In the genomic region with DNA sequence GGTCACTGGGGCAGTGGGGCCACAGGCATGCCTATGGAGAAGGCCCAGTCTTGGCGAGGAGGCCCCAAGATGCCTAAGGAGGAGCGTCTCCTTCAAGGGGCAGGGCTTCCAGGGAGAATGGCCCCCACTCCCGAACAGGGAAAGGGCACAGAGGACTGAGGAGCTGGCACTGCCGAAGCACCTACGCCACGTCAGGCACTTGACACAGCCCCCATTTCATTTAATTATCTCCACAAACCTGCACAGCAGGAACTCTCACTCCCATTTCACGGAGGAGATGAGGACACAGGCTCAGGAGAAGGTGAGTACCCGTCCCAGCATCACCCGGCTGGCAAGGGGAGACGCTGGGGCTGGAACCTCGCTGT, we compare ENCODE assay signal across 8 cellular contexts. TPM values are rescaled to one million over a fixed set of nuclear protein-coding genes. Genes with fewer than 3 reads are reported as not detected.
DNase-seq lines count a peak whose midpoint lies in the region; ATAC-seq and TF ChIP-seq lines count a peak whose summit lies in the region.

No MANE protein-coding gene starts in this region.

- H3K4me3 Mint-ChIP-seq in dendritic cell treated with granulocyte-macrophage colony-stimulating factor and Interleukin-4, amounts not matched to agents 40 ng/mL and 50 ng/mL, for 4 days: peak overlapping the region; percentile 48
- H3K4me3 Mint-ChIP-seq in natural killer cell treated with Interleukin-12 subunit alpha and Interleukin-12 subunit beta and Interleukin-15 and Interleukin-18, amount 100 ng/mL, for 72 hours: peak overlapping the region; percentile 30

- POLR2A ChIA-PET in IMR-90 (lab: Charles Lee; ENCODE audit: unreplicated experiment): no interaction called here

- H3K27me3 ChIP-seq in BLaER1 treated with 17β-estradiol and CSF1 and Interleukin-3, amounts not matched to agents 10 nM and 100 nM: peaks cover 0 to 8% (median 0%) of the 10 kb centered on the region in 11 experiments; a peak in 2 of 22 replicates
- peaks cover 11% of the 10 kb centered on the region; the same call in 1 of the 2 replicates for H3K27me3 ChIP-seq in IMR-90 (ENCODE audit: control insufficient read depth, insufficient read depth, low read length)

- peaks cover 30 to 82% (median 71%) of the 10 kb centered on the region in 10 experiments for H3K4me1 ChIP-seq in BLaER1 treated with 17β-estradiol and CSF1 and Interleukin-3, amounts not matched to agents 10 nM and 100 nM
- peaks cover 20% of the 10 kb centered on the region for H3K4me1 ChIP-seq in IMR-90 (ENCODE audit: control insufficient read depth, insufficient read depth, low read length)

- no peaks in the 10 kb centered on the region for H3K79me1 ChIP-seq in IMR-90 (ENCODE audit: low read depth in 1 of 2, low read length in 2 of 2)

- no peaks in the 10 kb centered on the region for H3K36me3 Mint-ChIP-seq in dendritic cell treated with granulocyte-macrophage colony-stimulating factor and Interleukin-4, amounts not matched to agents 40 ng/mL and 50 ng/mL, for 4 days (ENCODE audit: low read depth)
- H3K36me3 Mint-ChIP-seq in natural killer cell treated with Interleukin-12 subunit alpha and Interleukin-12 subunit beta and Interleukin-15 and Interleukin-18, amount 100 ng/mL, for 72 hours: no peaks in the 10 kb centered on the region

- H3K56ac ChIP-seq in IMR-90 (ENCODE audit: extremely low read depth, insufficient read depth, low read length): no peak overlapping the region

- peaks cover 9% of the 10 kb centered on the region; the same call in 1 of the 2 replicates for H3K9me1 ChIP-seq in IMR-90 (ENCODE audit: insufficient read depth, low read length)

- in situ Hi-C loops in IMR-90 (cut with MboI; ENCODE audit: low sequenced_read_pairs): no loop called here

- peak overlapping the region; percentile 84 to 88; a peak in 3 of 4 replicates for H4K8ac ChIP-seq in IMR-90 (ENCODE audit: low read depth in 2 of 2, low read length in 2 of 2)

- no peaks in the 10 kb centered on the region for H3K36me3 ChIP-seq in BLaER1 treated with 17β-estradiol and CSF1 and Interleukin-3, amounts not matched to agents 10 nM and 100 nM
- H3K36me3 ChIP-seq in IMR-90 (ENCODE audit: control insufficient read depth, insufficient read depth, low read length): no peaks in the 10 kb centered on the region

- CTCF ChIA-PET in IMR-90 (lab: Yijun Ruan, JAX): no interaction called here

- DNase-seq in IMR-90 (no peak), cerebellar nuclear complex (lab: John Stamatoyannopoulos, UW) (no peak), DMS114 treated with DMSO at 0.1 percent for 48 hours (lab: John Stamatoyannopoulos, UW; ENCODE audit: unreplicated experiment) (no peak), T-helper 9 cell (no peak)
- no peak for DNase-seq in natural killer cell treated with Interleukin-12 subunit alpha and Interleukin-12 subunit beta and Interleukin-15 and Interleukin-18, amount 100 ng/mL, for 72 hours (ENCODE audit: low spot score)

- H2AK9ac ChIP-seq in IMR-90 (replicated peaks; ENCODE audit: low read depth, low read length, poor library complexity): peak overlapping the region; percentile 22

- peak overlapping the region in 9 of 11 experiments; percentile 46 to 92 (median 76); a peak in 15 of 22 replicates for H3K27ac ChIP-seq in BLaER1 treated with 17β-estradiol and CSF1 and Interleukin-3, amounts not matched to agents 10 nM and 100 nM
- H3K27ac ChIP-seq in IMR-90 (ENCODE audit: insufficient read depth, low read length): no peak overlapping the region

- TF ChIP-seq CTCF in IMR-90 (conservative IDR thresholded peaks at IDR 0.05; ENCODE audit: low read depth, low read length): no peak

- peaks cover 50% of the 10 kb centered on the region for H3K4me1 Mint-ChIP-seq in dendritic cell treated with granulocyte-macrophage colony-stimulating factor and Interleukin-4, amounts not matched to agents 40 ng/mL and 50 ng/mL, for 4 days (ENCODE audit: low read depth)
- H3K4me1 Mint-ChIP-seq in natural killer cell treated with Interleukin-12 subunit alpha and Interleukin-12 subunit beta and Interleukin-15 and Interleukin-18, amount 100 ng/mL, for 72 hours (ENCODE audit: low read depth in 2 of 2): peaks cover 5 to 8% of the 10 kb centered on the region in 2 donors

- peak overlapping the region; percentile 94 for H2AFZ ChIP-seq in IMR-90 (replicated peaks; ENCODE audit: low read length, poor library complexity)

- no TSS peak for BruUV-seq in IMR-90 (replicated peaks; lab: Mats Ljungman, UMichigan)

- peaks cover 49% of the 10 kb centered on the region for H3K27me3 Mint-ChIP-seq in dendritic cell treated with granulocyte-macrophage colony-stimulating factor and Interleukin-4, amounts not matched to agents 40 ng/mL and 50 ng/mL, for 4 days
- peaks cover 13 to 18% of the 10 kb centered on the region in 2 donors for H3K27me3 Mint-ChIP-seq in natural killer cell treated with Interleukin-12 subunit alpha and Interleukin-12 subunit beta and Interleukin-15 and Interleukin-18, amount 100 ng/mL, for 72 hours

- H2BK20ac ChIP-seq in IMR-90 (ENCODE audit: low read depth, low read length): peak overlapping the region; percentile 27; the same call in 1 of the 2 replicates

- H4K91ac ChIP-seq in IMR-90 (ENCODE audit: insufficient read depth, low read depth, low read length): no peak overlapping the region; the same call in 1 of the 2 replicates

- H2BK5ac ChIP-seq in IMR-90 (ENCODE audit: low read depth, low read length, poor library complexity, severe bottlenecking): no peak overlapping the region

- no peak overlapping the region for H2BK15ac ChIP-seq in IMR-90 (ENCODE audit: low read depth, low read length)

- H3K9ac ChIP-seq in BLaER1 treated with 17β-estradiol and CSF1 and Interleukin-3, amounts not matched to agents 10 nM and 100 nM: peak overlapping the region; percentile 78 to 94 (median 88)
- H3K9ac ChIP-seq in IMR-90 (ENCODE audit: low read depth, low read length): peak overlapping the region; percentile 80

- H3K4me2 ChIP-seq in BLaER1 treated with 17β-estradiol and CSF1 and Interleukin-3, amounts not matched to agents 10 nM and 100 nM: peak overlapping the region; percentile 96 to 99 (median 98)
- H3K4me2 ChIP-seq in IMR-90 (ENCODE audit: low read depth, low read length): peak overlapping the region; percentile 89

- TF ChIP-seq RAD21 in IMR-90 (IDR thresholded peaks at IDR 0.05; ENCODE audit: low read length): no peak

- H4K5ac ChIP-seq in IMR-90 (ENCODE audit: low read depth, low read length): peak overlapping the region; percentile 81

- H3K4ac ChIP-seq in IMR-90 (ENCODE audit: low read depth, low read length): peak overlapping the region; percentile 66

- peak overlapping the region; percentile 89 for H3K14ac ChIP-seq in IMR-90 (replicated peaks; ENCODE audit: low read depth, low read length)

- no peaks in the 10 kb centered on the region for H3K9me3 ChIP-seq in BLaER1 treated with 17β-estradiol and CSF1 and Interleukin-3, amounts not matched to agents 10 nM and 100 nM (replicated peaks in 1 of 11)
- no peaks in the 10 kb centered on the region for H3K9me3 ChIP-seq in IMR-90 (ENCODE audit: control insufficient read depth, insufficient read depth, low read length)

- peak overlapping the region; percentile 32; the same call in 1 of the 2 replicates for H2BK120ac ChIP-seq in IMR-90 (ENCODE audit: low read depth, low read length)

- intact Hi-C loops in IMR-90 (cut with micrococcal nuclease): no loop called here
- intact Hi-C loops in dendritic cell treated with granulocyte-macrophage colony-stimulating factor and Interleukin-4, amounts not matched to agents 40 ng/mL and 50 ng/mL, for 4 days (cut with micrococcal nuclease): no loop called here

- peak overlapping the region; percentile 68 to 86 (median 77); a peak in 18 of 20 replicates for H3K4me3 ChIP-seq in BLaER1 treated with 17β-estradiol and CSF1 and Interleukin-3, amounts not matched to agents 10 nM and 100 nM
- H3K4me3 ChIP-seq in IMR-90 (ENCODE audit: insufficient read depth, low read depth, low read length): peak overlapping the region; percentile 64

- no peaks in the 10 kb centered on the region for H3K9me3 Mint-ChIP-seq in dendritic cell treated with granulocyte-macrophage colony-stimulating factor and Interleukin-4, amounts not matched to agents 40 ng/mL and 50 ng/mL, for 4 days
- no peaks in the 10 kb centered on the region for H3K9me3 Mint-ChIP-seq in natural killer cell treated with Interleukin-12 subunit alpha and Interleukin-12 subunit beta and Interleukin-15 and Interleukin-18, amount 100 ng/mL, for 72 hours

- dilution Hi-C loops in IMR-90 (cut with HindIII; ENCODE audit: low sequenced_read_pairs, unreplicated experiment): no loop called here

- H4K20me1 ChIP-seq in BLaER1 treated with 17β-estradiol and CSF1 and Interleukin-3, amounts not matched to agents 10 nM and 100 nM: no peaks in the 10 kb centered on the region
- H4K20me1 ChIP-seq in IMR-90 (ENCODE audit: insufficient read depth, low read length): no peaks in the 10 kb centered on the region; the same call in 1 of the 2 replicates

- WGBS in IMR-90 (ENCODE audit: extremely low coverage in 2 of 2, insufficient read length in 1 of 2), 2 experiments: 57% methylated on average over 5 of the region's 11 CpGs; no CpG with 5 or more reads in 1 of the 2 experiments

- H3K23ac ChIP-seq in IMR-90 (ENCODE audit: low read depth, low read length): peak overlapping the region; percentile 84; the same call in 1 of the 2 replicates

- H2AK5ac ChIP-seq in IMR-90 (ENCODE audit: low read depth, low read length): peak overlapping the region; percentile 86

- no peak; the same call in 1 of the 2 replicates for TF ChIP-seq POLR2A in IMR-90 (IDR thresholded peaks at IDR 0.05; ENCODE audit: low read depth, low read length)

- no peak overlapping the region for H3K27ac Mint-ChIP-seq in dendritic cell treated with granulocyte-macrophage colony-stimulating factor and Interleukin-4, amounts not matched to agents 40 ng/mL and 50 ng/mL, for 4 days
- H3K27ac Mint-ChIP-seq in natural killer cell treated with Interleukin-12 subunit alpha and Interleukin-12 subunit beta and Interleukin-15 and Interleukin-18, amount 100 ng/mL, for 72 hours: no peak overlapping the region

- ATAC-seq in IMR-90 (ENCODE audit: low read depth) (no peak), HG02642 (IDR thresholded peaks at IDR 0.05; ENCODE audit: poor library complexity, unreplicated experiment) (no peak)
- no peak for ATAC-seq in natural killer cell treated with Interleukin-12 subunit alpha and Interleukin-12 subunit beta and Interleukin-15 and Interleukin-18, amount 100 ng/mL, for 72 hours

- peak overlapping the region; percentile 59; the same call in 1 of the 2 replicates for H3K18ac ChIP-seq in IMR-90 (ENCODE audit: low read depth, low read length)

RNA-seq across cellular contexts. Expression of gene EGR1, which starts 26.0 kb away (rescaled TPM):
- total RNA-seq in IMR-90 (2012; rRNA removed): 2.9 and 5.8 TPM in 2 replicates
- 104 and 180 TPM in 2 replicates for polyA plus RNA-seq in IMR-90 (2012; rRNA removed)
- polyA plus RNA-seq in IMR-90 (2012; cell fraction: cytosol; rRNA removed): 91.6 and 286 TPM in 2 replicates
- 363 and 477 TPM in 2 replicates for polyA plus RNA-seq in IMR-90 (2012; cell fraction: nucleus; rRNA removed; ENCODE audit: low replicate concordance)
- total RNA-seq in natural killer cell treated with Interleukin-12 subunit alpha and Interleukin-12 subunit beta and Interleukin-15 and Interleukin-18, amount 100 ng/mL, for 72 hours: 10 to 100 TPM in 1 of 2 donors, 1 to 10 TPM in 1; 8.5 to 11.2 TPM

RNA-seq across cellular contexts. Expression of gene ETF1, which starts 51.8 kb away (rescaled TPM):
- total RNA-seq in IMR-90 (2012; rRNA removed): 126 and 144 TPM in 2 replicates
- polyA plus RNA-seq in IMR-90 (2012; rRNA removed): 45.4 and 53.2 TPM in 2 replicates
- 12.4 and 13.0 TPM in 2 replicates for polyA plus RNA-seq in IMR-90 (2012; cell fraction: cytosol; rRNA removed)
- polyA plus RNA-seq in IMR-90 (2012; cell fraction: nucleus; rRNA removed; ENCODE audit: low replicate concordance): 9.0 and 49.9 TPM in 2 replicates
- total RNA-seq in natural killer cell treated with Interleukin-12 subunit alpha and Interleukin-12 subunit beta and Interleukin-15 and Interleukin-18, amount 100 ng/mL, for 72 hours: 100 to 1,000 TPM; 150 to 167 TPM

RNA-seq across cellular contexts. Expression of gene REEP2, which starts 52.4 kb away (rescaled TPM):
- 12.4 and 20.3 TPM in 2 replicates for total RNA-seq in IMR-90 (2012; rRNA removed)
- 17.0 and 17.1 TPM in 2 replicates for polyA plus RNA-seq in IMR-90 (2012; rRNA removed)
- 16.8 and 19.5 TPM in 2 replicates for polyA plus RNA-seq in IMR-90 (2012; cell fraction: cytosol; rRNA removed)
- 50.9 and 55.6 TPM in 2 replicates for polyA plus RNA-seq in IMR-90 (2012; cell fraction: nucleus; rRNA removed; ENCODE audit: low replicate concordance)
- under 1 TPM in 1 of 2 donors, not detected in 1; 0.75 TPM for total RNA-seq in natural killer cell treated with Interleukin-12 subunit alpha and Interleukin-12 subunit beta and Interleukin-15 and Interleukin-18, amount 100 ng/mL, for 72 hours
